Comparison of ENCODE assay signal across 21 cellular contexts in genomic region chr12:96157427-96157826, GRCh38.
"Had no signal": no experiment of that assay in that cellular context is flagged by ENCODE, and none has a peak within 500 bp of the region (broad histone marks: within the 10 kb centered on the region; RNA-seq: fewer than 3 reads in every experiment).

No MANE protein-coding gene starts in this region.

- H3K36me3 ChIP-seq: colonic mucosa, esophagus muscularis mucosa, gastroesophageal sphincter, heart right ventricle, left lung, lower lobe of right lung had no signal

- H3K27me3 ChIP-seq: colonic mucosa, esophagus muscularis mucosa, foreskin keratinocyte, gastroesophageal sphincter, heart right ventricle, left lung had no signal

- H3K9me3 ChIP-seq: colonic mucosa, esophagus muscularis mucosa, gastroesophageal sphincter, heart right ventricle, left lung, lower lobe of right lung, mucosa of descending colon had no signal

- H3K4me3 ChIP-seq: colonic mucosa, esophagus muscularis mucosa, gastroesophageal sphincter, heart right ventricle, left lung, lower lobe of right lung, mucosa of descending colon had no signal

- FAIRE-seq: endometrium, frontal cortex, islet of Langerhans, keratinocyte had no signal

- H3K27ac ChIP-seq: colonic mucosa, esophagus muscularis mucosa, foreskin keratinocyte, gastroesophageal sphincter, heart right ventricle, left lung, lower lobe of right lung had no signal

- DNase-seq: colonic mucosa; cortex of kidney; effector CD8-positive, alpha-beta T cell; effector memory CD8-positive, alpha-beta T cell; endodermal cell; erythroblast; heart right ventricle; hippocampal formation; left cardiac atrium; left lung; left ventricle myocardium superior; lower lobe of right lung; mesenchymal stem cell; mucosa of descending colon had no signal

- H3K4me1 ChIP-seq: colonic mucosa, esophagus muscularis mucosa, foreskin keratinocyte, gastroesophageal sphincter, left lung, lower lobe of right lung had no signal

- ATAC-seq: effector memory CD8-positive, alpha-beta T cell; foreskin keratinocyte; gastroesophageal sphincter; heart right ventricle; left cardiac atrium; left lung; left ventricle myocardium superior; lower lobe of right lung; mucosa of descending colon had no signal
